In genomic region chr6:3390698-3391097, GRCh38 we compare ENCODE assay signal across 9 cellular contexts.
DNase-seq lines count a peak whose midpoint lies in the region; ATAC-seq and TF ChIP-seq lines count a peak whose summit lies in the region.
"Had no signal": no experiment of that assay in that cellular context is flagged by ENCODE, and none has a peak within 500 bp of the region (broad histone marks: within the 10 kb centered on the region; RNA-seq: fewer than 3 reads in every experiment).

No MANE protein-coding gene starts in this region.

- no peaks in the 10 kb centered on the region for H3K9me3 ChIP-seq in adipocyte (ENCODE audit: control insufficient read depth, low read length)

- no peaks in the 10 kb centered on the region for H3K27me3 Mint-ChIP-seq in Calu3 (ENCODE audit: unreplicated experiment)

- CTCF ChIA-PET in Calu3 (lab: Charles Lee) = interaction anchor here (0.6 kb wide), 1 partner anchor 333 kb away, joined by 3 read pairs; no protein-coding TSS in a partner anchor

- no peak overlapping the region for H3K4me3 Mint-ChIP-seq in Calu3 (ENCODE audit: low read depth, unreplicated experiment)

- no peaks in the 10 kb centered on the region for H3K27me3 ChIP-seq in adipocyte (replicated peaks; ENCODE audit: control insufficient read depth, insufficient read depth, low read length)

- peak; percentile 57 for ATAC-seq in Right ventricle myocardium superior (ENCODE audit: poor library complexity)

- BruUV-seq in Calu3 (replicated peaks; lab: Mats Ljungman, UMichigan) = no TSS peak

- no peaks in the 10 kb centered on the region for H3K9me3 Mint-ChIP-seq in Calu3 (ENCODE audit: low read depth, unreplicated experiment)

- in situ Hi-C loops in GM13977 (cut with MboI; ENCODE audit: low pct_unique_long_range_greater_than_20kb, low sequenced_read_pairs, unreplicated experiment) = no loop called here

- H3K36me3 ChIP-seq in adipocyte (ENCODE audit: control insufficient read depth, insufficient read depth, low read length, severe bottlenecking) = peaks cover 3% of the 10 kb centered on the region

- DNase-seq in Calu3 (peak; percentile 19), adipocyte (ENCODE audit: low read depth) (peak; percentile 56), Right ventricle myocardium superior (peak; percentile 78), pulmonary artery endothelial cell (ENCODE audit: low read depth, low spot score) (peak; percentile 15), GM19240 (ENCODE audit: insufficient read length, low spot score) (no peak), NCI-H774 (lab: John Stamatoyannopoulos, UW) (no peak), GM13977 (ENCODE audit: low spot score) (no peak), NOMO-1 treated with dmso at 0.1 percent for 144 hours (lab: John Stamatoyannopoulos, UW; ENCODE audit: unreplicated experiment) (no peak)
- DNase-seq: NCI-H1092 had no signal

- peaks cover 35% of the 10 kb centered on the region for H3K4me1 ChIP-seq in adipocyte (ENCODE audit: control insufficient read depth, insufficient read depth, low read length)

- H3K27ac Mint-ChIP-seq in Calu3 (ENCODE audit: unreplicated experiment) = no peak overlapping the region

- TF ChIP-seq CTCF in Calu3 (IDR thresholded peaks at IDR 0.05; ENCODE audit: unreplicated experiment) = no peak
- no peak for TF ChIP-seq CTCF in GM13977 (IDR thresholded peaks at IDR 0.05; ENCODE audit: extremely low read depth, insufficient read depth, missing control alignments)

- no peaks in the 10 kb centered on the region for H3K4me1 Mint-ChIP-seq in Calu3 (ENCODE audit: low read depth, unreplicated experiment)

- peak overlapping the region; percentile 42 for H3K4me3 ChIP-seq in adipocyte (ENCODE audit: low read length)

- peak overlapping the region; percentile 66 for H3K9ac ChIP-seq in adipocyte (ENCODE audit: low read length)

- H3K36me3 Mint-ChIP-seq in Calu3 (ENCODE audit: insufficient read depth, unreplicated experiment) = no peaks in the 10 kb centered on the region

- intact Hi-C loops in Calu3 (cut with micrococcal nuclease; ENCODE audit: unreplicated experiment) (no loop called here), Right ventricle myocardium superior (cut with DNase I) (no loop called here)

Comparison
In these comparisons a context has a peak if more than half of its experiments do, and no peak if none do; other contexts are left out.
1. DNase-seq: peak in Calu3 (single experiment), adipocyte (single experiment), Right ventricle myocardium superior (single experiment) and pulmonary artery endothelial cell (single experiment); none in GM19240 (single experiment), NCI-H774 (single experiment), GM13977 (single experiment) and NOMO-1 treated with dmso at 0.1 percent for 144 hours (single experiment).